ENCODE assay signal across 12 cellular contexts in genomic region chr4:159937595-159937994, GRCh38.
DNase-seq lines count a peak whose midpoint lies in the region; ATAC-seq, FAIRE-seq and TF ChIP-seq lines count a peak whose summit lies in the region.
"Had no signal": no experiment of that assay in that cellular context is flagged by ENCODE, and none has a peak within 500 bp of the region (broad histone marks: within the 10 kb centered on the region; RNA-seq: fewer than 3 reads in every experiment).

No MANE protein-coding gene starts in this region.

- BruUV-seq in GM12878 (replicated peaks; lab: Mats Ljungman, UMichigan): no TSS peak

- H3K9me3 ChIP-seq in GM12878 (replicated peaks; ENCODE audit: control insufficient read depth, insufficient read depth, low read length) (no peaks in the 10 kb centered on the region), tibial nerve (peaks cover 0 to 21% (median 0%) of the 10 kb centered on the region in 4 donors)
- H3K9me3 ChIP-seq: HAP-1 had no signal

- peaks cover 51% of the 10 kb centered on the region for H3K9me3 Mint-ChIP-seq in WTC11

- peak; percentile 89 to 99 for TF ChIP-seq EP300 in GM12878 (IDR thresholded peaks at IDR 0.05; ENCODE audit: borderline replicate concordance in 1 of 2, control insufficient read depth in 1 of 2, low read depth in 2 of 2, low read length in 2 of 2)
- no peak for TF ChIP-seq EP300 in tibial nerve (IDR thresholded peaks at IDR 0.05)

- no peaks in the 10 kb centered on the region for H3K4me1 Mint-ChIP-seq in WTC11

- CTCF ChIA-PET in GM12878 (lab: Yijun Ruan, JAX): interaction anchor here (1.1 kb wide), 1 partner anchor 9 kb away, joined by 6 read pairs; no protein-coding TSS in a partner anchor
- CTCF ChIA-PET in WTC11 (lab: Charles Lee): no interaction called here

- DNase-seq in GM12878 (ENCODE audit: low read depth, low spot score) (no peak), tibial nerve (ENCODE audit: low spot score in 2 of 2) (no peak), GOT3 (lab: John Stamatoyannopoulos, UW) (no peak), WTC11 (ENCODE audit: low spot score) (no peak), NCI-H1048 (lab: John Stamatoyannopoulos, UW) (no peak)
- DNase-seq: aorta, sigmoid colon had no signal

- 25% methylated on average over 3 of the region's 3 CpGs for WGBS in GM12878 (ENCODE audit: insufficient coverage, insufficient replicate concordance, low lambda C conversion rate, missing lambda C conversion rate)
- WGBS in tibial nerve, 2 donors: 79 to 81% methylated on average over 3 of the region's 3 CpGs

- H3K9ac ChIP-seq in GM12878 (ENCODE audit: control insufficient read depth, insufficient read depth, low read length): no peak overlapping the region

- no peak for TF ChIP-seq RAD21 in GM12878 (IDR thresholded peaks at IDR 0.05; ENCODE audit: insufficient read depth, low read depth, low read length)

- H3K27me3 Mint-ChIP-seq in WTC11 (ENCODE audit: low read depth): no peaks in the 10 kb centered on the region

- RAD21 ChIA-PET in GM12878 (lab: Charles Lee; ENCODE audit: unreplicated experiment): no interaction called here

- peaks cover 44% of the 10 kb centered on the region for H3K36me3 Mint-ChIP-seq in WTC11

- no peak overlapping the region for H3K4me3 Mint-ChIP-seq in WTC11

- intact Hi-C loops in GM12878 (cut with micrococcal nuclease; ENCODE audit: unreplicated experiment): no loop called here

- TF ChIP-seq POLR2A in GM12878 (IDR thresholded peaks at IDR 0.05; ENCODE audit: low read depth, low read length) (no peak), tibial nerve (IDR thresholded peaks at IDR 0.05) (no peak)

- H3K4me1 ChIP-seq in GM12878 (ENCODE audit: control insufficient read depth, insufficient read depth, low read length) (no peaks in the 10 kb centered on the region), tibial nerve (no peaks in the 10 kb centered on the region)
- H3K4me1 ChIP-seq: HAP-1, sigmoid colon had no signal

- SMC1A ChIA-PET in GM12878 (lab: Charles Lee; ENCODE audit: uncharacterized antibody, unreplicated experiment): no interaction called here

- no peak overlapping the region for H3K4me2 ChIP-seq in GM12878 (ENCODE audit: control insufficient read depth, insufficient read depth)

- no peak overlapping the region for H2AFZ ChIP-seq in GM12878 (ENCODE audit: control insufficient read depth, low read depth, low read length)

- no peak for TF ChIP-seq CTCF in GM12878 (IDR thresholded peaks at IDR 0.05 in 2 of 3, conservative IDR thresholded peaks at IDR 0.05 in 1 of 3; ENCODE audit: control insufficient read depth in 2 of 3, extremely low read depth in 1 of 3, insufficient read depth in 1 of 3, low read depth in 3 of 3, low read length in 3 of 3)
- no peak for TF ChIP-seq CTCF in tibial nerve (IDR thresholded peaks at IDR 0.05)
- no peak for TF ChIP-seq CTCF in WTC11 (IDR thresholded peaks at IDR 0.05)

- no peaks in the 10 kb centered on the region for H3K79me2 ChIP-seq in GM12878 (ENCODE audit: control insufficient read depth, insufficient read depth, low read length)

- H3K27me3 ChIP-seq in GM12878 (replicated peaks in 1 of 2; ENCODE audit: control insufficient read depth in 2 of 2, insufficient read depth in 2 of 2, low read length in 1 of 2) (no peaks in the 10 kb centered on the region), tibial nerve (no peaks in the 10 kb centered on the region)
- H3K27me3 ChIP-seq: sigmoid colon had no signal

- H3K4me3 ChIP-seq in GM12878: no peak overlapping the region
- no peak overlapping the region for H3K4me3 ChIP-seq in tibial nerve
- H3K4me3 ChIP-seq: HAP-1, sigmoid colon had no signal

- H3K36me3 ChIP-seq in GM12878 (ENCODE audit: control insufficient read depth in 2 of 2, insufficient read depth in 2 of 2, low read length in 1 of 2) (no peaks in the 10 kb centered on the region), tibial nerve (no peaks in the 10 kb centered on the region)
- H3K36me3 ChIP-seq: HAP-1, sigmoid colon had no signal

- in situ Hi-C loops in GM12878 (cut with MboI): no loop called here

- POLR2A ChIA-PET in GM12878 (lab: Charles Lee): no interaction called here
- POLR2A ChIA-PET in WTC11 (lab: Charles Lee): no interaction called here

- H4K20me1 ChIP-seq in GM12878 (ENCODE audit: control insufficient read depth, insufficient read depth): no peaks in the 10 kb centered on the region

- no peak for FAIRE-seq in GM12878 (lab: Jason Lieb, UNC)

- H3K27ac ChIP-seq in GM12878 (ENCODE audit: control insufficient read depth, insufficient read depth) (no peak overlapping the region), tibial nerve (no peak overlapping the region)
- H3K27ac ChIP-seq: C4-2B, sigmoid colon had no signal

- ATAC-seq in GM18858 (IDR thresholded peaks at IDR 0.05; ENCODE audit: unreplicated experiment) (peak; percentile 100), GM21786 (IDR thresholded peaks at IDR 0.05; ENCODE audit: unreplicated experiment) (peak; percentile 100), HG03432 (IDR thresholded peaks at IDR 0.05; ENCODE audit: unreplicated experiment) (peak; percentile 100), GM12878 (peak; percentile 99), WTC11 (no peak)

- H3K27ac Mint-ChIP-seq in WTC11: no peak overlapping the region

TF ChIP-seq in GM12878, 131 proteins besides CTCF, POLR2A, EP300 and RAD21 (continues in another document):
- peak; percentile 97 for TF ChIP-seq MTA2 (IDR thresholded peaks at IDR 0.05; ENCODE audit: low read depth)
- no peak for TF ChIP-seq ZSCAN29 (IDR thresholded peaks at IDR 0.05)
- TF ChIP-seq SMAD5 (IDR thresholded peaks at IDR 0.05; ENCODE audit: low read depth): no peak
- peak; percentile 87 for TF ChIP-seq ATF7 (IDR thresholded peaks at IDR 0.05; ENCODE audit: low read depth)
- TF ChIP-seq JUND (IDR thresholded peaks at IDR 0.05; ENCODE audit: low read depth, low read length): peak; percentile 90
- no peak for TF ChIP-seq TCF7 (IDR thresholded peaks at IDR 0.05; ENCODE audit: borderline replicate concordance)
- TF ChIP-seq ESRRA (IDR thresholded peaks at IDR 0.05; ENCODE audit: low read length): no peak
- TF ChIP-seq NR2C1 (IDR thresholded peaks at IDR 0.05): no peak
- peak; percentile 91 for TF ChIP-seq IRF4 (IDR thresholded peaks at IDR 0.05; ENCODE audit: low read depth, low read length)
- peak; percentile 68; the same call in 1 of the 2 replicates for TF ChIP-seq ZNF24 (IDR thresholded peaks at IDR 0.05)
- TF ChIP-seq ATF2 (IDR thresholded peaks at IDR 0.05; ENCODE audit: low read length): peak; percentile 59
- TF ChIP-seq JUNB (IDR thresholded peaks at IDR 0.05): peak; percentile 89
- peak; percentile 82 for TF ChIP-seq RUNX3 (IDR thresholded peaks at IDR 0.05; ENCODE audit: low read length)
- peak; percentile 46; the same call in 1 of the 2 replicates for TF ChIP-seq CREB1 (IDR thresholded peaks at IDR 0.05; ENCODE audit: low read depth)

TF ChIP-seq in WTC11, 78 proteins besides CTCF, POLR2A, EP300 and RAD21:
- TF ChIP-seq MXD4 (CRISPR knock-in tag; IDR thresholded peaks at IDR 0.05; ENCODE audit: borderline replicate concordance) (no peak), IRF2 (CRISPR knock-in tag; IDR thresholded peaks at IDR 0.05; ENCODE audit: borderline replicate concordance, low read depth) (no peak), ZNF263 (CRISPR knock-in tag; IDR thresholded peaks at IDR 0.05; ENCODE audit: low read depth) (no peak), OVOL2 (CRISPR knock-in tag; IDR thresholded peaks at IDR 0.05; ENCODE audit: borderline replicate concordance) (no peak), FOXP1 (CRISPR knock-in tag; IDR thresholded peaks at IDR 0.05; ENCODE audit: borderline replicate concordance) (no peak), MYBL2 (CRISPR knock-in tag; IDR thresholded peaks at IDR 0.05) (no peak), NR2C2 (CRISPR knock-in tag; IDR thresholded peaks at IDR 0.05) (no peak), E2F1 (CRISPR knock-in tag; IDR thresholded peaks at IDR 0.05) (no peak), TEAD4 (CRISPR knock-in tag; IDR thresholded peaks at IDR 0.05) (no peak), KAT7 (CRISPR knock-in tag; IDR thresholded peaks at IDR 0.05; ENCODE audit: borderline replicate concordance) (no peak), SOX15 (CRISPR knock-in tag; IDR thresholded peaks at IDR 0.05) (no peak), CBFB (CRISPR knock-in tag; IDR thresholded peaks at IDR 0.05; ENCODE audit: low read depth) (no peak), ATF1 (CRISPR knock-in tag; IDR thresholded peaks at IDR 0.05) (no peak), MLX (CRISPR knock-in tag; IDR thresholded peaks at IDR 0.05) (no peak)
TF ChIP-seq in WTC11: peak in this region for 0.
